24 cellular contexts compared by ENCODE assay signal in genomic region chr5:77876862-77877502, GRCh38.
DNase-seq lines count a peak whose midpoint lies in the region; ATAC-seq and TF ChIP-seq lines count a peak whose summit lies in the region.
"Had no signal": no experiment of that assay in that cellular context is flagged by ENCODE, and none has a peak within 500 bp of the region (broad histone marks: within the 10 kb centered on the region; RNA-seq: fewer than 3 reads in every experiment).

No MANE protein-coding gene starts in this region.

- TF ChIP-seq POLR2A in uterus (IDR thresholded peaks at IDR 0.05), result no peak

- H3K36me3 ChIP-seq in psoas muscle (ENCODE audit: insufficient read depth in 1 of 2, low read depth in 1 of 2), result no peaks in the 10 kb centered on the region
- H3K36me3 ChIP-seq in uterus, result no peaks in the 10 kb centered on the region
- H3K36me3 ChIP-seq: esophagus muscularis mucosa, neutrophil had no signal

- no peaks in the 10 kb centered on the region for H3K27me3 ChIP-seq in psoas muscle (ENCODE audit: insufficient read depth in 3 of 3, low read length in 2 of 3)
- no peaks in the 10 kb centered on the region for H3K27me3 ChIP-seq in uterus
- H3K27me3 ChIP-seq: esophagus muscularis mucosa, neutrophil, testis had no signal

- no peak overlapping the region for H3K27ac ChIP-seq in psoas muscle
- H3K27ac ChIP-seq in uterus, result no peak overlapping the region
- H3K27ac ChIP-seq: esophagus muscularis mucosa, GM23248, neutrophil, testis had no signal

- intact Hi-C loops in psoas muscle (cut with DNase I) (no loop called here), uterus (cut with DNase I; ENCODE audit: low total_unique reads) (no loop called here), posterior cingulate gyrus (cut with DNase I) (no loop called here)

- 55 to 76% (median 60%) methylated on average over 8 of the region's 8 CpGs for WGBS in psoas muscle, 3 donors

- H3K9me3 ChIP-seq in psoas muscle (no peaks in the 10 kb centered on the region), uterus (no peaks in the 10 kb centered on the region)
- H3K9me3 ChIP-seq: esophagus muscularis mucosa, neutrophil, testis had no signal

- DNase-seq in CD1c-positive myeloid dendritic cell (ENCODE audit: extremely low spot score) (peak; percentile 12), OCI-M1 (lab: John Stamatoyannopoulos, UW) (peak; percentile 80), fibroblast of villous mesenchyme (ENCODE audit: low read depth) (peak; percentile 57), psoas muscle (no peak), HT-29 (ENCODE audit: low spot score) (no peak), middle frontal gyrus (ENCODE audit: extremely low spot score, low spot score) (no peak), uterus (no peak), posterior cingulate gyrus (no peak)
- DNase-seq: CD4-positive, CD25-positive, alpha-beta regulatory T cell; cerebellar nuclear complex; DMS153; effector CD4-positive, alpha-beta T cell; GM23248; left cardiac atrium; NCI-H1048; NCI-H2081; NCI-H446 treated with DMSO at 0.1 percent for 48 hours; T-helper 9 cell; testis had no signal

- ATAC-seq in psoas muscle, result no peak
- ATAC-seq: activated CD4-positive, CD25-positive, alpha-beta regulatory T cell treated with anti-CD3 and anti-CD28 coated beads, Interleukin-2, amount 50 U/mL, for 24 hours; activated naive CD4-positive, alpha-beta T cell treated with anti-CD3 and anti-CD28 coated beads, Interleukin-2, amount 50 U/mL, for 72 hours; left cardiac atrium; SK-N-SH treated with all-trans-retinoic acid at 6 μM for 48 hours had no signal

- H3K4me1 ChIP-seq in psoas muscle, result no peaks in the 10 kb centered on the region
- no peaks in the 10 kb centered on the region for H3K4me1 ChIP-seq in uterus
- H3K4me1 ChIP-seq: esophagus muscularis mucosa, testis had no signal

- peak overlapping the region; percentile 36 for H3K4me3 ChIP-seq in fibroblast of villous mesenchyme (ENCODE audit: low read depth, low read length)
- H3K4me3 ChIP-seq in psoas muscle, result peak overlapping the region; percentile 7
- H3K4me3 ChIP-seq in uterus, result no peak overlapping the region
- H3K4me3 ChIP-seq: esophagus muscularis mucosa, GM23248, testis had no signal

- TF ChIP-seq CTCF in fibroblast of villous mesenchyme (IDR thresholded peaks at IDR 0.05; ENCODE audit: insufficient read depth, low read depth, low read length) (no peak), psoas muscle (IDR thresholded peaks at IDR 0.05) (no peak), uterus (IDR thresholded peaks at IDR 0.05) (no peak)

Comparison
In these comparisons a context has a peak if more than half of its experiments do, and no peak if none do; other contexts are left out.
1. DNase-seq: peak in CD1c-positive myeloid dendritic cell (single experiment), OCI-M1 (single experiment) and fibroblast of villous mesenchyme (single experiment); none in psoas muscle (0 of 2), HT-29 (single experiment), middle frontal gyrus (single experiment), uterus (0 of 2) and posterior cingulate gyrus (0 of 10).
2. H3K4me3 ChIP-seq: peak in fibroblast of villous mesenchyme (single experiment) and psoas muscle (single experiment); none in uterus (0 of 2).